In genomic region chr2:236873666-236874065, GRCh38 we compare ENCODE assay signal across 17 cellular contexts.
"Had no signal": no experiment of that assay in that cellular context is flagged by ENCODE, and none has a peak within 500 bp of the region (broad histone marks: within the 10 kb centered on the region; RNA-seq: fewer than 3 reads in every experiment).

No MANE protein-coding gene starts in this region.

- H3K27me3 ChIP-seq: ascending aorta, tibial artery, uterus had no signal

- ATAC-seq: activated CD8-positive, alpha-beta T cell treated with anti-CD3 and anti-CD28 coated beads, Interleukin-2, amount 10 ng/mL, durations not matched to agents 7 days and 5 days; T-cell had no signal

- H3K9me3 Mint-ChIP-seq: activated B cell treated with CpG ODN at 0.5 μM for 24 hours; dendritic cell treated with granulocyte-macrophage colony-stimulating factor and Interleukin-4, amounts not matched to agents 40 ng/mL and 50 ng/mL, for 4 days; T-cell had no signal

- H3K4me1 ChIP-seq: ascending aorta, uterus had no signal

- H3K36me3 Mint-ChIP-seq: T-cell had no signal

- DNase-seq: activated B cell treated with CpG ODN at 0.5 μM for 24 hours; activated CD4-positive, alpha-beta T cell treated with anti-CD3 and anti-CD28 coated beads for 4 hours; activated CD8-positive, alpha-beta memory T cell treated with anti-CD3 and anti-CD28 coated beads, Interleukin-2, amount 50 U/mL, for 4 hours; activated effector memory CD4-positive, alpha-beta T cell treated with Interleukin-2 at 50 U/mL for 16 hours; activated naive CD4-positive, alpha-beta T cell treated with anti-CD3 and anti-CD28 coated beads, Interleukin-2, amount 50 U/mL, for 16 hours; activated T-cell treated with anti-CD3 and anti-CD28 coated beads, Interleukin-2, amount 50 U/mL, for 48 hours; effector CD8-positive, alpha-beta T cell; left ventricle myocardium inferior; stimulated activated naive CD4-positive, alpha-beta T cell treated with Interleukin-2 at 50 U/mL for 16 hours; T-cell; tibial artery; uterus had no signal

- H3K4me3 Mint-ChIP-seq: activated B cell treated with CpG ODN at 0.5 μM for 24 hours; activated CD8-positive, alpha-beta T cell treated with anti-CD3 and anti-CD28 coated beads, Interleukin-2, amount 10 ng/mL, durations not matched to agents 7 days and 5 days; dendritic cell treated with granulocyte-macrophage colony-stimulating factor and Interleukin-4, amounts not matched to agents 40 ng/mL and 50 ng/mL, for 4 days; neural crest cell; T-cell had no signal

- H3K27ac ChIP-seq: ascending aorta, left ventricle myocardium inferior, tibial artery, uterus had no signal

- H3K9me3 ChIP-seq: ascending aorta, left ventricle myocardium inferior, tibial artery, uterus had no signal

- H3K4me3 ChIP-seq: ascending aorta, left ventricle myocardium inferior, tibial artery, uterus had no signal

- H3K27me3 Mint-ChIP-seq: activated B cell treated with CpG ODN at 0.5 μM for 24 hours had no signal

- FAIRE-seq: frontal cortex had no signal

- H3K27ac Mint-ChIP-seq: activated B cell treated with CpG ODN at 0.5 μM for 24 hours; activated CD8-positive, alpha-beta T cell treated with anti-CD3 and anti-CD28 coated beads, Interleukin-2, amount 10 ng/mL, durations not matched to agents 7 days and 5 days; dendritic cell treated with granulocyte-macrophage colony-stimulating factor and Interleukin-4, amounts not matched to agents 40 ng/mL and 50 ng/mL, for 4 days; T-cell had no signal

- H3K36me3 ChIP-seq: ascending aorta, left ventricle myocardium inferior, tibial artery, uterus had no signal
